2 cellular contexts compared by ENCODE assay signal in genomic region chr20:44727039-44727438, GRCh38.
TF ChIP-seq lines count a peak whose summit lies in the region.

No MANE protein-coding gene starts in this region.

TF ChIP-seq in HEK293, 187 proteins besides CTCF, POLR2A, EP300 and RAD21 (continued from another document):
- TF ChIP-seq, protein P1, sequence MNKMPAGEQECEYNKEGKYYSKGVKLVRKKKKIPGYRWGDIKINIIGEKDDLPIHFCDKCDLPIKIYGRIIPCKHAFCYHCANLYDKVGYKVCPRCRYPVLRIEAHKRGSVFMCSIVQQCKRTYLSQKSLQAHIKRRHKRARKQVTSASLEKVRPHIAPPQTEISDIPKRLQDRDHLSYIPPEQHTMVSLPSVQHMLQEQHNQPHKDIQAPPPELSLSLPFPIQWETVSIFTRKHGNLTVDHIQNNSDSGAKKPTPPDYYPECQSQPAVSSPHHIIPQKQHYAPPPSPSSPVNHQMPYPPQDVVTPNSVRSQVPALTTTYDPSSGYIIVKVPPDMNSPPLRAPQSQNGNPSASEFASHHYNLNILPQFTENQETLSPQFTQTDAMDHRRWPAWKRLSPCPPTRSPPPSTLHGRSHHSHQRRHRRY (tag by site-specific recombination; IDR thresholded peaks at IDR 0.05), result no peak
- TF ChIP-seq ZEB2 (tag by site-specific recombination; IDR thresholded peaks at IDR 0.05) (no peak), ZBTB17 (tag by site-specific recombination; IDR thresholded peaks at IDR 0.05) (no peak)

TF ChIP-seq in WTC11, 78 proteins besides CTCF, POLR2A, EP300 and RAD21 (continued from another document):
- TF ChIP-seq, protein P2, sequence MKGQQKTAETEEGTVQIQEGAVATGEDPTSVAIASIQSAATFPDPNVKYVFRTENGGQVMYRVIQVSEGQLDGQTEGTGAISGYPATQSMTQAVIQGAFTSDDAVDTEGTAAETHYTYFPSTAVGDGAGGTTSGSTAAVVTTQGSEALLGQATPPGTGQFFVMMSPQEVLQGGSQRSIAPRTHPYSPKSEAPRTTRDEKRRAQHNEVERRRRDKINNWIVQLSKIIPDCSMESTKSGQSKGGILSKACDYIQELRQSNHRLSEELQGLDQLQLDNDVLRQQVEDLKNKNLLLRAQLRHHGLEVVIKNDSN (CRISPR knock-in tag; IDR thresholded peaks at IDR 0.05), result no peak
- TF ChIP-seq, protein P3, sequence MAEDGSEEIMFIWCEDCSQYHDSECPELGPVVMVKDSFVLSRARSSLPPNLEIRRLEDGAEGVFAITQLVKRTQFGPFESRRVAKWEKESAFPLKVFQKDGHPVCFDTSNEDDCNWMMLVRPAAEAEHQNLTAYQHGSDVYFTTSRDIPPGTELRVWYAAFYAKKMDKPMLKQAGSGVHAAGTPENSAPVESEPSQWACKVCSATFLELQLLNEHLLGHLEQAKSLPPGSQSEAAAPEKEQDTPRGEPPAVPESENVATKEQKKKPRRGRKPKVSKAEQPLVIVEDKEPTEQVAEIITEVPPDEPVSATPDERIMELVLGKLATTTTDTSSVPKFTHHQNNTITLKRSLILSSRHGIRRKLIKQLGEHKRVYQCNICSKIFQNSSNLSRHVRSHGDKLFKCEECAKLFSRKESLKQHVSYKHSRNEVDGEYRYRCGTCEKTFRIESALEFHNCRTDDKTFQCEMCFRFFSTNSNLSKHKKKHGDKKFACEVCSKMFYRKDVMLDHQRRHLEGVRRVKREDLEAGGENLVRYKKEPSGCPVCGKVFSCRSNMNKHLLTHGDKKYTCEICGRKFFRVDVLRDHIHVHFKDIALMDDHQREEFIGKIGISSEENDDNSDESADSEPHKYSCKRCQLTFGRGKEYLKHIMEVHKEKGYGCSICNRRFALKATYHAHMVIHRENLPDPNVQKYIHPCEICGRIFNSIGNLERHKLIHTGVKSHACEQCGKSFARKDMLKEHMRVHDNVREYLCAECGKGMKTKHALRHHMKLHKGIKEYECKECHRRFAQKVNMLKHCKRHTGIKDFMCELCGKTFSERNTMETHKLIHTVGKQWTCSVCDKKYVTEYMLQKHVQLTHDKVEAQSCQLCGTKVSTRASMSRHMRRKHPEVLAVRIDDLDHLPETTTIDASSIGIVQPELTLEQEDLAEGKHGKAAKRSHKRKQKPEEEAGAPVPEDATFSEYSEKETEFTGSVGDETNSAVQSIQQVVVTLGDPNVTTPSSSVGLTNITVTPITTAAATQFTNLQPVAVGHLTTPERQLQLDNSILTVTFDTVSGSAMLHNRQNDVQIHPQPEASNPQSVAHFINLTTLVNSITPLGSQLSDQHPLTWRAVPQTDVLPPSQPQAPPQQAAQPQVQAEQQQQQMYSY (CRISPR knock-in tag; IDR thresholded peaks at IDR 0.05), result no peak
- TF ChIP-seq TCF7 (CRISPR knock-in tag; IDR thresholded peaks at IDR 0.05; ENCODE audit: low read depth) (no peak), MLX (CRISPR knock-in tag; IDR thresholded peaks at IDR 0.05) (no peak), ATF1 (CRISPR knock-in tag; IDR thresholded peaks at IDR 0.05) (no peak), MXD4 (CRISPR knock-in tag; IDR thresholded peaks at IDR 0.05; ENCODE audit: borderline replicate concordance) (no peak)
